Comparison of ENCODE assay signal across 8 cellular contexts in genomic region chr9:89179920-89180667, GRCh38. TPM values are rescaled to one million over a fixed set of nuclear protein-coding genes. Genes with fewer than 3 reads are reported as not detected.
DNase-seq lines count a peak whose midpoint lies in the region; ATAC-seq, FAIRE-seq and TF ChIP-seq lines count a peak whose summit lies in the region.

No MANE protein-coding gene starts in this region.

- H3K4me1 ChIP-seq in left lung, result peaks cover 11 to 20% of the 10 kb centered on the region in 2 donors

- peak; percentile 90 for FAIRE-seq in H54 (lab: Jason Lieb, UNC)

- in situ Hi-C loops in ACHN (cut with HindIII; ENCODE audit: low pct_ligation_motif_present, low pct_unique_long_range_greater_than_20kb, low sequenced_read_pairs), result no loop called here

- H3K27ac ChIP-seq in left lung, result peak overlapping the region; percentile 79 to 93

- no peaks in the 10 kb centered on the region for H3K36me3 Mint-ChIP-seq in effector memory CD8-positive, alpha-beta T cell (ENCODE audit: insufficient read depth)

- TF ChIP-seq POLR2A in H54 (IDR thresholded peaks at IDR 0.05; ENCODE audit: low read depth, low read length), result peak; percentile 28

- no peak overlapping the region for H3K27ac Mint-ChIP-seq in effector memory CD8-positive, alpha-beta T cell

- peak; percentile 27 for ATAC-seq in effector memory CD8-positive, alpha-beta T cell (replicated peaks)
- ATAC-seq in left lung, result peak; percentile 85
- no peak for ATAC-seq in HG03439 (IDR thresholded peaks at IDR 0.05; ENCODE audit: unreplicated experiment)

- TF ChIP-seq CTCF in left lung (IDR thresholded peaks at IDR 0.05), result no peak

- H3K9me3 Mint-ChIP-seq in effector memory CD8-positive, alpha-beta T cell, result peaks cover 0 to 9% of the 10 kb centered on the region in 2 donors

- DNase-seq in ACHN, result peak; percentile 94
- peak; percentile 98 for DNase-seq in H54 (ENCODE audit: insufficient read length, low spot score)
- peak; percentile 92 for DNase-seq in NCI-H2196 (lab: John Stamatoyannopoulos, UW; ENCODE audit: unreplicated experiment)
- DNase-seq in activated CD4-positive, alpha-beta T cell treated with anti-CD3 and anti-CD28 coated beads for 48 hours, result peak; percentile 78
- DNase-seq in effector memory CD8-positive, alpha-beta T cell, result no peak
- DNase-seq in left lung, result peak; percentile 86 to 91
- peak; percentile 40 to 47 for DNase-seq in stimulated activated CD4-positive, alpha-beta T cell treated with anti-CD3 and anti-CD28 coated beads, Interleukin-15, amount 100 ng/mL, for 48 hours (ENCODE audit: low read depth in 2 of 2)

- H3K4me3 ChIP-seq in left lung, result peak overlapping the region; percentile 15 to 49

- peaks cover 11 to 62% of the 10 kb centered on the region in 2 donors for H3K27me3 ChIP-seq in left lung

- no peaks in the 10 kb centered on the region for H3K9me3 ChIP-seq in left lung

- peaks cover 62 to 86% of the 10 kb centered on the region in 2 donors for H3K27me3 Mint-ChIP-seq in effector memory CD8-positive, alpha-beta T cell

- intact Hi-C loops in left lung (cut with DNase I), result no loop called here

- peak overlapping the region; percentile 46 to 62 for H3K4me3 Mint-ChIP-seq in effector memory CD8-positive, alpha-beta T cell

- no peaks in the 10 kb centered on the region for H3K36me3 ChIP-seq in left lung

- H3K4me1 Mint-ChIP-seq in effector memory CD8-positive, alpha-beta T cell (ENCODE audit: low read depth in 2 of 2), result peaks cover 7% of the 10 kb centered on the region in 2 donors

RNA-seq across cellular contexts. Expression of gene SHC3, which starts 1.5 kb away (rescaled TPM):
- 10 to 100 TPM; 12.7 to 19.2 TPM for total RNA-seq in left lung

Comparison
In these comparisons a context has a peak if more than half of its experiments do, and no peak if none do; other contexts are left out.
1. DNase-seq: peak in ACHN (single experiment), H54 (single experiment), NCI-H2196 (single experiment), activated CD4-positive, alpha-beta T cell treated with anti-CD3 and anti-CD28 coated beads for 48 hours (single experiment), left lung (2 of 2) and stimulated activated CD4-positive, alpha-beta T cell treated with anti-CD3 and anti-CD28 coated beads, Interleukin-15, amount 100 ng/mL, for 48 hours (2 of 2); none in effector memory CD8-positive, alpha-beta T cell (0 of 3).